17 cellular contexts compared by ENCODE assay signal in genomic region chr4:157225096-157225495, GRCh38. TPM values are rescaled to one million over a fixed set of nuclear protein-coding genes. Genes with fewer than 3 reads are reported as not detected.
DNase-seq lines count a peak whose midpoint lies in the region; ATAC-seq and TF ChIP-seq lines count a peak whose summit lies in the region.
"Had no signal": no experiment of that assay in that cellular context is flagged by ENCODE, and none has a peak within 500 bp of the region (broad histone marks: within the 10 kb centered on the region; RNA-seq: fewer than 3 reads in every experiment).

No MANE protein-coding gene starts in this region.

- no peak overlapping the region for H3K4me3 Mint-ChIP-seq in chondrocyte (ENCODE audit: unreplicated experiment)
- H3K4me3 Mint-ChIP-seq: CD4-positive, alpha-beta T cell; H9 had no signal

- DNase-seq in NCI-H2081 treated with DMSO at 0.1 percent for 48 hours (lab: John Stamatoyannopoulos, UW): peak; percentile 23
- peak; percentile 66 for DNase-seq in NCI-H748 (lab: John Stamatoyannopoulos, UW; ENCODE audit: unreplicated experiment)
- DNase-seq in dorsolateral prefrontal cortex: no peak
- peak; percentile 58 for DNase-seq in pons (ENCODE audit: low spot score)
- DNase-seq in T-helper 1 cell: no peak
- DNase-seq in NCI-H446 (lab: John Stamatoyannopoulos, UW): no peak
- no peak for DNase-seq in chondrocyte (ENCODE audit: low spot score)
- DNase-seq: BE2C; CD4-positive, alpha-beta T cell; H9; NCI-H1105 treated with DMSO at 0.1 percent for 48 hours; NCI-H1930; NCI-H446 treated with DMSO at 0.1 percent for 48 hours had no signal

- H3K27ac ChIP-seq in dorsolateral prefrontal cortex: peak overlapping the region in 58 of 59 donors; percentile 48 to 99 (median 97)
- H3K27ac ChIP-seq: HL-60 had no signal

- no peak overlapping the region for H3K27ac Mint-ChIP-seq in chondrocyte (ENCODE audit: unreplicated experiment)
- H3K27ac Mint-ChIP-seq: CD4-positive, alpha-beta T cell; H9 had no signal

- H3K27me3 ChIP-seq in dorsolateral prefrontal cortex: peaks cover 0 to 6% (median 0%) of the 10 kb centered on the region in 45 donors

- ATAC-seq in HG02642 (IDR thresholded peaks at IDR 0.05; ENCODE audit: poor library complexity, unreplicated experiment): no peak
- ATAC-seq: Panc1 had no signal

- intact Hi-C loops in dorsolateral prefrontal cortex (cut with DNase I): loop anchor here (10.0 kb wide), 2 partner anchors 940 to 950 kb away; partner anchors contain the start of gene GASK1B (in 1 of the 2)

- H3K36me3 Mint-ChIP-seq in chondrocyte (ENCODE audit: low read depth): no peaks in the 10 kb centered on the region

- H3K27me3 Mint-ChIP-seq in chondrocyte (ENCODE audit: low read depth): peaks cover 37% of the 10 kb centered on the region

- peaks cover 24% of the 10 kb centered on the region for H3K4me1 Mint-ChIP-seq in chondrocyte (ENCODE audit: low read depth)

- peak overlapping the region; percentile 37 to 89 (median 76) for H3K4me3 ChIP-seq in dorsolateral prefrontal cortex

- peak in 2 of 56 donors; percentile 3 to 11 for TF ChIP-seq CTCF in dorsolateral prefrontal cortex (IDR thresholded peaks at IDR 0.05 in 54 of 56, conservative IDR thresholded peaks at IDR 0.05 in 2 of 56; ENCODE audit: low read depth in 1 of 56, partially characterized antibody in 56 of 56)
- TF ChIP-seq CTCF in chondrocyte (IDR thresholded peaks at IDR 0.05): no peak

- no peaks in the 10 kb centered on the region for H3K9me3 Mint-ChIP-seq in chondrocyte (ENCODE audit: low read depth)
- H3K9me3 Mint-ChIP-seq: H9 had no signal

RNA-seq across cellular contexts. Expression of gene GRIA2, which starts 4.6 kb away (rescaled TPM):
- 100 to 1,000 TPM; 216 to 613 (median 446) TPM for total RNA-seq in dorsolateral prefrontal cortex
- 0.77 to 1.4 TPM (median 1.0 TPM) in 3 replicates for total RNA-seq in chondrocyte
- total RNA-seq: CD4-positive, alpha-beta T cell; H9; LHCN-M2 had no signal

Comparison
In these comparisons a context has a peak if more than half of its experiments do, and no peak if none do; other contexts are left out.
1. DNase-seq: peak in NCI-H2081 treated with DMSO at 0.1 percent for 48 hours (single experiment), NCI-H748 (single experiment) and pons (single experiment); none in dorsolateral prefrontal cortex (0 of 10), T-helper 1 cell (0 of 5), NCI-H446 (0 of 2) and chondrocyte (single experiment).
2. RNA of gene GRIA2, which starts 4.6 kb away (total RNA-seq): 216 to 613 TPM in dorsolateral prefrontal cortex; 0.77 to 1.4 TPM in chondrocyte; every median in the first group is over 10 times any median in the second.